Comparison of ENCODE assay signal across 31 cellular contexts in the genomic region with DNA sequence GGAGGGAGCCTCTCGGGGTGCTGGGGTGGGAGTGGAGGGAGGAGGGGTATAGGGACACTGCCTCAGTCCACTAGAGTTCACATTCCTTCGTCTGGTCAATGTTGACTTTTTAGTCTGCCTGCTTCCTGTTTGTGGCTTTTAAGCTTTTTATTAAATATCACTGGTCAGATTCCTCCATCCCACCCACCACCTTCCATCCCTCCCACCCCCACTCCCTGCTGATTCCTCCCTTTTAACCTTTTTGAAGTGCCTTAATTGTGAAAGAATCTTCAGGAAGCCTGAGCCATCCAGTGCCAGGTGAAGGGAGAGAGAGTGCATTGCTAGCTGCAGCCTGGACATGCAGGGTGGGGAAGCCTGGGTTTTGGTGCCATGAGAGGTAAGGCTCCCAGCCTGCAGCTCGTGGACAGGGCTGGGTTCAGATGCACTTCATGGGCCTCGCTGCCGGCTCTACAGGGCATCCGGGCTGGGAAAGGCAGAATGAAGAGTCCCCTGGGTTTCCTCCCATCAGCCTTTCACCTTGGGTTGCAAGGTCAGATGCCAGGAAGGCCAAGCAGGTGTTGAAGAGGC.
DNase-seq lines count a peak whose midpoint lies in the region; ATAC-seq and TF ChIP-seq lines count a peak whose summit lies in the region.
"Had no signal": no experiment of that assay in that cellular context is flagged by ENCODE, and none has a peak within 500 bp of the region (broad histone marks: within the 10 kb centered on the region; RNA-seq: fewer than 3 reads in every experiment).

No MANE protein-coding gene starts in this region.

- intact Hi-C loops in left lung (cut with DNase I) = no loop called here
- intact Hi-C loops in activated CD4-positive, alpha-beta memory T cell treated with anti-CD3 and anti-CD28 coated beads for 36 hours (cut with micrococcal nuclease) = no loop called here
- intact Hi-C loops in activated T-helper 1 cell treated with anti-CD3 and anti-CD28 coated beads, Interleukin-12 subunit alpha, Interleukin-12 subunit beta, Interleukin-2, Interleukin-4 antibody, amounts not matched to agents 30 ng/mL and 10 ng/mL and 1 ng/mL, durations not matched to agents 14 hours and 24 hours and 36 hours (cut with micrococcal nuclease) = no loop called here

- no peak overlapping the region for H3K27ac ChIP-seq in left lung
- H3K27ac ChIP-seq: BLaER1, gastrocnemius medialis, HL-60, tibial nerve had no signal

- H3K9me3 Mint-ChIP-seq in activated CD4-positive, alpha-beta memory T cell treated with anti-CD3 and anti-CD28 coated beads for 36 hours = no peaks in the 10 kb centered on the region
- H3K9me3 Mint-ChIP-seq in activated T-helper 1 cell treated with anti-CD3 and anti-CD28 coated beads, Interleukin-12 subunit alpha, Interleukin-12 subunit beta, Interleukin-2, Interleukin-4 antibody, amounts not matched to agents 30 ng/mL and 10 ng/mL and 1 ng/mL, durations not matched to agents 14 hours and 24 hours and 36 hours = no peaks in the 10 kb centered on the region
- H3K9me3 Mint-ChIP-seq: activated B cell treated with CpG ODN at 0.5 μM for 24 hours; activated naive CD4-positive, alpha-beta T cell treated with anti-CD3 and anti-CD28 coated beads, Interleukin-2, amount 50 U/mL, for 24 hours; IgD-negative memory B cell; immature natural killer cell; naive B cell had no signal

- peak; percentile 56 for ATAC-seq in left lung
- ATAC-seq: gastrocnemius medialis, left ventricle myocardium superior had no signal

- H3K9me3 ChIP-seq in left lung = no peaks in the 10 kb centered on the region
- H3K9me3 ChIP-seq: BLaER1, gastrocnemius medialis, tibial nerve had no signal

- no peak overlapping the region for H3K4me3 Mint-ChIP-seq in activated CD4-positive, alpha-beta memory T cell treated with anti-CD3 and anti-CD28 coated beads for 36 hours
- H3K4me3 Mint-ChIP-seq in activated T-helper 1 cell treated with anti-CD3 and anti-CD28 coated beads, Interleukin-12 subunit alpha, Interleukin-12 subunit beta, Interleukin-2, Interleukin-4 antibody, amounts not matched to agents 30 ng/mL and 10 ng/mL and 1 ng/mL, durations not matched to agents 14 hours and 24 hours and 36 hours = no peak overlapping the region
- H3K4me3 Mint-ChIP-seq: activated B cell treated with CpG ODN at 0.5 μM for 24 hours; activated naive CD4-positive, alpha-beta T cell treated with anti-CD3 and anti-CD28 coated beads, Interleukin-2, amount 50 U/mL, for 24 hours; IgD-negative memory B cell; immature natural killer cell; naive B cell had no signal

- no peak overlapping the region for H3K27ac Mint-ChIP-seq in activated CD4-positive, alpha-beta memory T cell treated with anti-CD3 and anti-CD28 coated beads for 36 hours
- H3K27ac Mint-ChIP-seq in activated T-helper 1 cell treated with anti-CD3 and anti-CD28 coated beads, Interleukin-12 subunit alpha, Interleukin-12 subunit beta, Interleukin-2, Interleukin-4 antibody, amounts not matched to agents 30 ng/mL and 10 ng/mL and 1 ng/mL, durations not matched to agents 14 hours and 24 hours and 36 hours = no peak overlapping the region
- H3K27ac Mint-ChIP-seq: activated B cell treated with CpG ODN at 0.5 μM for 24 hours; activated naive CD4-positive, alpha-beta T cell treated with anti-CD3 and anti-CD28 coated beads, Interleukin-2, amount 50 U/mL, for 24 hours; IgD-negative memory B cell; immature natural killer cell had no signal

- TF ChIP-seq CTCF in left lung (IDR thresholded peaks at IDR 0.05) = no peak

- H3K27me3 ChIP-seq in left lung = no peaks in the 10 kb centered on the region
- H3K27me3 ChIP-seq: BLaER1, gastrocnemius medialis, tibial nerve had no signal

- no peaks in the 10 kb centered on the region for H3K4me1 ChIP-seq in left lung
- H3K4me1 ChIP-seq: BLaER1 had no signal

- H3K27me3 Mint-ChIP-seq in activated CD4-positive, alpha-beta memory T cell treated with anti-CD3 and anti-CD28 coated beads for 36 hours = no peaks in the 10 kb centered on the region
- no peaks in the 10 kb centered on the region for H3K27me3 Mint-ChIP-seq in activated T-helper 1 cell treated with anti-CD3 and anti-CD28 coated beads, Interleukin-12 subunit alpha, Interleukin-12 subunit beta, Interleukin-2, Interleukin-4 antibody, amounts not matched to agents 30 ng/mL and 10 ng/mL and 1 ng/mL, durations not matched to agents 14 hours and 24 hours and 36 hours (ENCODE audit: insufficient read depth)
- H3K27me3 Mint-ChIP-seq: activated B cell treated with CpG ODN at 0.5 μM for 24 hours; activated naive CD4-positive, alpha-beta T cell treated with anti-CD3 and anti-CD28 coated beads, Interleukin-2, amount 50 U/mL, for 24 hours; IgD-negative memory B cell; naive B cell had no signal

- DNase-seq in A172 (ENCODE audit: low spot score) (peak; percentile 34), HT-29 (ENCODE audit: low spot score) (peak; percentile 76), astrocyte of the hippocampus (ENCODE audit: low read depth, low spot score) (peak; percentile 31), left lung (no peak), GDM1 (lab: John Stamatoyannopoulos, UW) (no peak), amygdala (lab: John Stamatoyannopoulos, UW) (no peak)
- DNase-seq in activated CD4-positive, alpha-beta memory T cell treated with anti-CD3 and anti-CD28 coated beads for 36 hours = no peak
- no peak for DNase-seq in activated T-helper 1 cell treated with anti-CD3 and anti-CD28 coated beads, Interleukin-12 subunit alpha, Interleukin-12 subunit beta, Interleukin-2, Interleukin-4 antibody, amounts not matched to agents 30 ng/mL and 10 ng/mL and 1 ng/mL, durations not matched to agents 14 hours and 24 hours and 36 hours (ENCODE audit: low spot score)
- DNase-seq: activated B cell treated with CpG ODN at 0.5 μM for 24 hours; anterior cingulate cortex; DMS79; gastrocnemius medialis; hypothalamus; immature natural killer cell; left ventricle myocardium superior; naive B cell; NCI-H1092 treated with DMSO at 0.1 percent for 48 hours; NCI-H187; NCI-H2171; NCI-H524; NK-92 treated with Interleukin-12 subunit alpha and Interleukin-12 subunit beta, amount 100 ng/mL, for 24 hours; nucleus accumbens; SHP77 treated with DMSO at 0.1 percent for 48 hours; small intestine; stimulated activated CD4-positive, alpha-beta T cell treated with anti-CD3 and anti-CD28 coated beads, Interleukin-2, amount 100 ng/mL, for 24 hours; SW 1271 had no signal

- H3K36me3 Mint-ChIP-seq in activated CD4-positive, alpha-beta memory T cell treated with anti-CD3 and anti-CD28 coated beads for 36 hours = peaks cover 4% of the 10 kb centered on the region
- no peaks in the 10 kb centered on the region for H3K36me3 Mint-ChIP-seq in activated T-helper 1 cell treated with anti-CD3 and anti-CD28 coated beads, Interleukin-12 subunit alpha, Interleukin-12 subunit beta, Interleukin-2, Interleukin-4 antibody, amounts not matched to agents 30 ng/mL and 10 ng/mL and 1 ng/mL, durations not matched to agents 14 hours and 24 hours and 36 hours (ENCODE audit: low read depth)

- peaks cover 0 to 10% of the 10 kb centered on the region in 2 donors for H3K36me3 ChIP-seq in left lung

- CTCF ChIA-PET in activated CD4-positive, alpha-beta memory T cell treated with anti-CD3 and anti-CD28 coated beads for 36 hours (lab: Charles Lee) = no interaction called here

- H3K4me1 Mint-ChIP-seq in activated CD4-positive, alpha-beta memory T cell treated with anti-CD3 and anti-CD28 coated beads for 36 hours (ENCODE audit: low read depth) = no peaks in the 10 kb centered on the region
- H3K4me1 Mint-ChIP-seq in activated T-helper 1 cell treated with anti-CD3 and anti-CD28 coated beads, Interleukin-12 subunit alpha, Interleukin-12 subunit beta, Interleukin-2, Interleukin-4 antibody, amounts not matched to agents 30 ng/mL and 10 ng/mL and 1 ng/mL, durations not matched to agents 14 hours and 24 hours and 36 hours (ENCODE audit: low read depth) = no peaks in the 10 kb centered on the region
- H3K4me1 Mint-ChIP-seq: activated B cell treated with CpG ODN at 0.5 μM for 24 hours; activated naive CD4-positive, alpha-beta T cell treated with anti-CD3 and anti-CD28 coated beads, Interleukin-2, amount 50 U/mL, for 24 hours; immature natural killer cell had no signal

- H3K4me3 ChIP-seq in left lung = no peak overlapping the region
- H3K4me3 ChIP-seq: BLaER1, gastrocnemius medialis, tibial nerve had no signal

- POLR2A ChIA-PET in activated CD4-positive, alpha-beta memory T cell treated with anti-CD3 and anti-CD28 coated beads for 36 hours (lab: Charles Lee) = no interaction called here

Comparison
In these comparisons a context has a peak if more than half of its experiments do, and no peak if none do; other contexts are left out.
1. DNase-seq: peak in A172 (single experiment), HT-29 (single experiment) and astrocyte of the hippocampus (single experiment); none in left lung (0 of 2), GDM1 (single experiment), amygdala (0 of 56), activated CD4-positive, alpha-beta memory T cell treated with anti-CD3 and anti-CD28 coated beads for 36 hours (single experiment) and activated T-helper 1 cell treated with anti-CD3 and anti-CD28 coated beads, Interleukin-12 subunit alpha, Interleukin-12 subunit beta, Interleukin-2, Interleukin-4 antibody, amounts not matched to agents 30 ng/mL and 10 ng/mL and 1 ng/mL, durations not matched to agents 14 hours and 24 hours and 36 hours (single experiment).